In the genomic region with DNA sequence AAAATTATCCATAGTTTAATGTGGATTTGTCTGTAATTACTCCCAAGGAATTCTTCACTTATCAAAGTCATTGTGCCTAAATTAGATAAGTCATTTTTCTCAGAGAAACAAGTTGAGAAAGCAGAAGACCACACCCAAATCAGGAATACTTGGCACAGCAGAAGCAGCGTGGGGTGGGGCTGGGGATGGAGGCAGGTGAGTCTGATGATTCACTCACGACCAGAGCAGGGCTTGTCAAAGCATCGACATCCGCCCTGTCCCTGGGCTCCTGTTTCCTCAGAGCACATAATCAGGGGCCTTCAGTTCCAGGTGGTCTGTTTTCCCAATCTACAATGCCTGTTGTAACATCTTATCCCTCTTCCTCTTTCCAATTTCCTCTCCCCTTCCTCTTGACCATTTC, we compare ENCODE assay signal across 24 cellular contexts. TPM values are rescaled to one million over a fixed set of nuclear protein-coding genes. Genes with fewer than 3 reads are reported as not detected.
A peak's percentile ranks its signal among the peaks of the same experiment; 100 is the strongest.
DNase-seq lines count a peak whose midpoint lies in the region; ATAC-seq, FAIRE-seq and TF ChIP-seq lines count a peak whose summit lies in the region.
"Had no signal": no experiment of that assay in that cellular context is flagged by ENCODE, and none has a peak within 500 bp of the region (broad histone marks: within the 10 kb centered on the region; RNA-seq: fewer than 3 reads in every experiment).

No MANE protein-coding gene starts in this region.

- DNase-seq in RWPE2 (ENCODE audit: low spot score), result peak; percentile 75
- peak; percentile 34 for DNase-seq in epithelial cell of prostate (ENCODE audit: low read depth, low spot score)
- no peak for DNase-seq in upper lobe of right lung
- DNase-seq in T-helper 1 cell, result no peak
- no peak for DNase-seq in CD1c-positive myeloid dendritic cell (ENCODE audit: extremely low spot score)
- DNase-seq in pancreas, result no peak
- DNase-seq: CD4-positive, alpha-beta T cell; DMS53; H9; NCI-H1092 treated with DMSO at 0.1 percent for 48 hours; NCI-H1436; NCI-H1930; NCI-H2107; NCI-H446; NCI-H524 treated with DMSO at 0.1 percent for 48 hours; NCI-H774; Right ventricle myocardium superior had no signal

- no peaks in the 10 kb centered on the region for H3K36me3 ChIP-seq in HEK293 (ENCODE audit: control insufficient read depth in 2 of 2, insufficient read depth in 1 of 2, low read length in 2 of 2)
- no peaks in the 10 kb centered on the region for H3K36me3 ChIP-seq in RWPE2 (ENCODE audit: low read depth)
- H3K36me3 ChIP-seq in upper lobe of right lung, result no peaks in the 10 kb centered on the region
- no peaks in the 10 kb centered on the region for H3K36me3 ChIP-seq in pancreas
- H3K36me3 ChIP-seq: BLaER1 had no signal

- H3K27me3 ChIP-seq in RWPE2 (ENCODE audit: insufficient read depth, poor library complexity, severe bottlenecking) (no peaks in the 10 kb centered on the region), upper lobe of right lung (no peaks in the 10 kb centered on the region), pancreas (no peaks in the 10 kb centered on the region)
- H3K27me3 ChIP-seq: BLaER1 had no signal

- H3K27ac ChIP-seq in HEK293 (ENCODE audit: extremely low read depth, low read depth, low read length) (no peak overlapping the region), RWPE2 (ENCODE audit: poor library complexity, severe bottlenecking) (no peak overlapping the region), epithelial cell of prostate (no peak overlapping the region), upper lobe of right lung (no peak overlapping the region), pancreas (no peak overlapping the region)
- H3K27ac ChIP-seq: BLaER1 had no signal

- no peak overlapping the region for H3K4me3 ChIP-seq in HEK293 (ENCODE audit: low read depth, low read length)
- H3K4me3 ChIP-seq in RWPE2 (ENCODE audit: severe bottlenecking), result no peak overlapping the region
- no peak overlapping the region for H3K4me3 ChIP-seq in upper lobe of right lung
- no peak overlapping the region for H3K4me3 ChIP-seq in pancreas
- H3K4me3 ChIP-seq: BLaER1, GM23338 had no signal

- TF ChIP-seq CTCF in HEK293 (tag by site-specific recombination; IDR thresholded peaks at IDR 0.05) (no peak), RWPE2 (IDR thresholded peaks at IDR 0.05; ENCODE audit: poor library complexity, severe bottlenecking) (no peak), upper lobe of right lung (IDR thresholded peaks at IDR 0.05) (no peak), pancreas (IDR thresholded peaks at IDR 0.05) (no peak)

- FAIRE-seq in pancreas (lab: Jason Lieb, UNC), result no peak
- FAIRE-seq: A204.1, G401.6 had no signal

- ATAC-seq in RWPE2 (ENCODE audit: low read depth) (peak; percentile 100), upper lobe of right lung (peak; percentile 24), pancreas (no peak)
- ATAC-seq: GM23338 had no signal

- no peaks in the 10 kb centered on the region for H3K4me1 ChIP-seq in HEK293 (ENCODE audit: control insufficient read depth, insufficient read depth, low read length)
- H3K4me1 ChIP-seq in RWPE2 (ENCODE audit: insufficient read depth, poor library complexity, severe bottlenecking), result peaks cover 5% of the 10 kb centered on the region
- H3K4me1 ChIP-seq in upper lobe of right lung, result no peaks in the 10 kb centered on the region
- H3K4me1 ChIP-seq in pancreas, result peaks cover 0 to 19% (median 10%) of the 10 kb centered on the region in 3 donors
- H3K4me1 ChIP-seq: BLaER1 had no signal

- WGBS in pancreas, 2 donors, result 82 to 89% methylated on average over 4 of the region's 4 CpGs

- POLR2A ChIA-PET in HEK293 (lab: Yijun Ruan, JAX), result no interaction called here

- intact Hi-C loops in upper lobe of right lung (cut with DNase I) (no loop called here), pancreas (cut with DNase I) (no loop called here)

- H3K9me3 ChIP-seq in HEK293 (ENCODE audit: control insufficient read depth, insufficient read depth, low read depth, low read length), result no peaks in the 10 kb centered on the region
- H3K9me3 ChIP-seq in RWPE2 (ENCODE audit: severe bottlenecking), result no peaks in the 10 kb centered on the region
- H3K9me3 ChIP-seq in upper lobe of right lung, result no peaks in the 10 kb centered on the region
- no peaks in the 10 kb centered on the region for H3K9me3 ChIP-seq in pancreas
- H3K9me3 ChIP-seq: BLaER1 had no signal

- CTCF ChIA-PET in HEK293 (lab: Yijun Ruan, JAX), result no interaction called here

TF ChIP-seq in HEK293, 187 proteins besides CTCF, POLR2A, EP300 and RAD21:
- TF ChIP-seq KLF1 (tag by site-specific recombination; IDR thresholded peaks at IDR 0.05), result peak; percentile 81
- TF ChIP-seq ZNF391 (tag by site-specific recombination; IDR thresholded peaks at IDR 0.05; ENCODE audit: borderline replicate concordance, low read depth), result no peak

RNA-seq across cellular contexts. Expression of gene COLEC12, which starts 31.5 kb away (rescaled TPM):
- 55.2 TPM for total RNA-seq in upper lobe of right lung
- total RNA-seq in pancreas, result 1 to 10 TPM in 4 of 6 donors, under 1 TPM in 2; 0.56 to 5.5 (median 2.5) TPM
- under 1 TPM; 0.35 to 0.76 TPM for polyA plus RNA-seq in pancreas
- total RNA-seq: CD4-positive, alpha-beta T cell had no signal

RNA-seq across cellular contexts. Expression of gene CETN1, which starts 48.2 kb away (rescaled TPM):
- total RNA-seq in upper lobe of right lung, result not detected
- total RNA-seq in pancreas, result not detected
- not detected for polyA plus RNA-seq in pancreas
- total RNA-seq: CD4-positive, alpha-beta T cell; GM23338; H9; Right ventricle myocardium superior; SK-MEL-5 had no signal
- polyA plus RNA-seq: AG04450, GM23338 had no signal

Comparison
In these comparisons a context has a peak if more than half of its experiments do, and no peak if none do; other contexts are left out.
1. ATAC-seq: peak in RWPE2 (single experiment) and upper lobe of right lung (single experiment); none in pancreas (0 of 4).
2. DNase-seq: peak in RWPE2 (single experiment) and epithelial cell of prostate (single experiment); none in upper lobe of right lung (single experiment), T-helper 1 cell (0 of 5), CD1c-positive myeloid dendritic cell (single experiment) and pancreas (0 of 6).